ENCODE assay signal across 17 cellular contexts in the genomic region with DNA sequence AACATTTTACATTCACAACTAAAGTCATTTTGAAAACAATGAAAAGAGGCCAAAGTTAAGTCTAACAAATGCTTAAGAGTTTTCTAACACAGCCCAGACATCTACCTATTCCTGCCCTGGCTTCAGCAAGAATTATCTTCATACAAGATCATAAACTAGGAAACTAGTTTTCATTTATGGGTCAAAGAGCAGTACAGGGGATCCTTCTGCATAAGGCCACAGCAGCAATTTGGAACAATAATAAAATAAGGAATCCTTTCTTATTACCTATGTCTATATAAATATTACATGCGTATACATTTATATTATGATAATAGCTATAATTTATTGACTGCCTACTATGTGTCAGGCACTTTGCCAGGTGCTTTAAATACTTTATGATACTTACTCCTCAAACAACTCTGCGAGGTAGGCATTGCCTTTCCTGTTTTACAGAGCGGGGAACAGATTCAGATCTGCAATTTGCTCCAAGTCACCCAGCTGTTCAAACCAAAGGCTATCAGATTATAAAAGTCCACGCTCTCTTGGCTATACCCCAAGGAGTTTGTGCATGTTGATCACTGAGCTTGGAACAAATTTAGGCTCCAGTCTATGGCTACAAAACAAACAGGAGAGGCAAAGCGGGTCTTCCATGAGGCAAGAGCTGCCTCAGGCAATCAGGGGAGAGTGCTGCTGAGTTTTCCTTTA.
DNase-seq lines count a peak whose midpoint lies in the region; ATAC-seq and TF ChIP-seq lines count a peak whose summit lies in the region.
"Had no signal": no experiment of that assay in that cellular context is flagged by ENCODE, and none has a peak within 500 bp of the region (broad histone marks: within the 10 kb centered on the region; RNA-seq: fewer than 3 reads in every experiment).

No MANE protein-coding gene starts in this region.

- H3K27ac ChIP-seq in right atrium auricular region (no peak overlapping the region), SK-N-SH (ENCODE audit: low read depth in 2 of 2, low read length in 1 of 2) (peak overlapping the region in 1 of 2 experiments; percentile 95; a peak in 3 of 4 replicates), transverse colon (peak overlapping the region; percentile 47 to 77 (median 66))
- H3K27ac ChIP-seq: left lung had no signal

- H3K4me3 Mint-ChIP-seq in mesothelial cell of epicardium: no peak overlapping the region
- no peak overlapping the region for H3K4me3 Mint-ChIP-seq in type B pancreatic cell
- H3K4me3 Mint-ChIP-seq: activated B cell treated with CpG ODN at 0.5 μM for 24 hours; activated T-helper 17 cell treated with anti-CD3 and anti-CD28 coated beads, Interleukin-2, amount 50 U/mL, for 72 hours; CD8-positive, alpha-beta T cell; central memory CD8-positive, alpha-beta T cell; effector memory CD8-positive, alpha-beta T cell; natural killer cell; T-cell had no signal

- no peaks in the 10 kb centered on the region for H3K27me3 Mint-ChIP-seq in mesothelial cell of epicardium (ENCODE audit: low read depth)
- H3K27me3 Mint-ChIP-seq in type B pancreatic cell: peaks cover 4% of the 10 kb centered on the region

- no peak overlapping the region for H2AFZ ChIP-seq in SK-N-SH (ENCODE audit: low read depth)

- TF ChIP-seq POLR2A in transverse colon (IDR thresholded peaks at IDR 0.05): no peak

- H3K4me2 ChIP-seq in SK-N-SH: peak overlapping the region; percentile 67; the same call in 1 of the 2 replicates

- whole genome bisulfite sequencing in SK-N-SH (ENCODE audit: low lambda C conversion rate): 83% methylated on average over 5 of the region's 5 CpGs
- WGBS in transverse colon (ENCODE audit: low coverage in 1 of 2), 2 donors: 25 to 31% methylated on average over 3 to 5 of the region's 5 CpGs

- H3K4me3 ChIP-seq in right atrium auricular region: no peak overlapping the region
- no peak overlapping the region for H3K4me3 ChIP-seq in SK-N-SH (ENCODE audit: low read depth in 2 of 2, low read length in 1 of 2)
- H3K4me3 ChIP-seq in transverse colon: no peak overlapping the region
- H3K4me3 ChIP-seq: left lung had no signal

- ATAC-seq in Right ventricle myocardium superior (ENCODE audit: poor library complexity): peak; percentile 57
- ATAC-seq in HG03378 (IDR thresholded peaks at IDR 0.05; ENCODE audit: unreplicated experiment): no peak
- ATAC-seq: activated T-helper 17 cell treated with anti-CD3 and anti-CD28 coated beads, Interleukin-2, amount 50 U/mL, for 72 hours; CD8-positive, alpha-beta T cell; effector memory CD8-positive, alpha-beta T cell; left lung; natural killer cell; T-cell had no signal

- H3K27me3 ChIP-seq in right atrium auricular region (no peaks in the 10 kb centered on the region), SK-N-SH (ENCODE audit: insufficient read depth) (no peaks in the 10 kb centered on the region), transverse colon (no peaks in the 10 kb centered on the region)
- H3K27me3 ChIP-seq: left lung had no signal

- H3K4me1 ChIP-seq in right atrium auricular region (peaks cover 0 to 48% of the 10 kb centered on the region in 2 donors), SK-N-SH (ENCODE audit: control insufficient read depth in 1 of 2, insufficient read depth in 2 of 2, low read depth in 1 of 2, low read length in 1 of 2) (peaks cover 33 to 35% of the 10 kb centered on the region in 2 experiments), transverse colon (peaks cover 23 to 38% (median 27%) of the 10 kb centered on the region in 4 donors)

- no peak for TF ChIP-seq EP300 in SK-N-SH (IDR thresholded peaks at IDR 0.05; ENCODE audit: borderline replicate concordance in 1 of 2, low read depth in 1 of 2, low read length in 1 of 2)
- TF ChIP-seq EP300 in transverse colon (IDR thresholded peaks at IDR 0.05; ENCODE audit: low read depth): no peak

- no peak for TF ChIP-seq RAD21 in SK-N-SH (IDR thresholded peaks at IDR 0.05; ENCODE audit: low read length)

- H3F3A ChIP-seq in SK-N-SH (replicated peaks; ENCODE audit: insufficient read depth): peaks cover 25% of the 10 kb centered on the region

- no peaks in the 10 kb centered on the region for H3K36me3 ChIP-seq in right atrium auricular region
- no peaks in the 10 kb centered on the region for H3K36me3 ChIP-seq in SK-N-SH (replicated peaks in 1 of 2; ENCODE audit: control insufficient read depth in 1 of 2, insufficient read depth in 2 of 2, low read length in 1 of 2)
- no peaks in the 10 kb centered on the region for H3K36me3 ChIP-seq in transverse colon
- H3K36me3 ChIP-seq: left lung had no signal

- peaks cover 58% of the 10 kb centered on the region for H3K4me1 Mint-ChIP-seq in mesothelial cell of epicardium
- peaks cover 14% of the 10 kb centered on the region for H3K4me1 Mint-ChIP-seq in type B pancreatic cell (ENCODE audit: unreplicated experiment)
- H3K4me1 Mint-ChIP-seq: activated B cell treated with CpG ODN at 0.5 μM for 24 hours; activated T-helper 17 cell treated with anti-CD3 and anti-CD28 coated beads, Interleukin-2, amount 50 U/mL, for 72 hours; central memory CD8-positive, alpha-beta T cell; natural killer cell; T-cell had no signal

- no peaks in the 10 kb centered on the region for H3K9me3 Mint-ChIP-seq in mesothelial cell of epicardium
- no peaks in the 10 kb centered on the region for H3K9me3 Mint-ChIP-seq in type B pancreatic cell
- H3K9me3 Mint-ChIP-seq: activated B cell treated with CpG ODN at 0.5 μM for 24 hours; activated T-helper 17 cell treated with anti-CD3 and anti-CD28 coated beads, Interleukin-2, amount 50 U/mL, for 72 hours; CD8-positive, alpha-beta T cell; central memory CD8-positive, alpha-beta T cell; effector memory CD8-positive, alpha-beta T cell; natural killer cell; T-cell had no signal

- in situ Hi-C loops in transverse colon (cut with MboI; ENCODE audit: low pct_ligation_motif_present in 1 of 4, low pct_unique_long_range_greater_than_20kb in 1 of 4, low sequenced_read_pairs in 3 of 4): no loop called here

- H3K9ac ChIP-seq in SK-N-SH: no peak overlapping the region

- CTCF ChIA-PET in SK-N-SH (lab: Yijun Ruan, JAX): interaction anchor here (0.8 to 2.3 kb wide), 3 partner anchors 19 to 447 kb away, joined by 3 to 8 read pairs (median 4); no protein-coding TSS in a partner anchor

- no peaks in the 10 kb centered on the region for H3K9me2 ChIP-seq in SK-N-SH

- TF ChIP-seq CTCF in right atrium auricular region (IDR thresholded peaks at IDR 0.05): no peak
- TF ChIP-seq CTCF in SK-N-SH (IDR thresholded peaks at IDR 0.05): no peak
- TF ChIP-seq CTCF in mesothelial cell of epicardium (IDR thresholded peaks at IDR 0.05; ENCODE audit: unreplicated experiment): no peak
- no peak for TF ChIP-seq CTCF in transverse colon (IDR thresholded peaks at IDR 0.05)
- TF ChIP-seq CTCF in type B pancreatic cell (conservative IDR thresholded peaks at IDR 0.05): no peak

- intact Hi-C loops in Right ventricle myocardium superior (cut with DNase I): no loop called here
- intact Hi-C loops in transverse colon (cut with DNase I; ENCODE audit: low total_unique reads): no loop called here

- no peaks in the 10 kb centered on the region for H4K20me1 ChIP-seq in SK-N-SH (ENCODE audit: insufficient read depth)

- no peaks in the 10 kb centered on the region for H3K79me2 ChIP-seq in SK-N-SH (ENCODE audit: insufficient read depth)

- H3K27ac Mint-ChIP-seq in mesothelial cell of epicardium: peak overlapping the region; percentile 27
- H3K27ac Mint-ChIP-seq in type B pancreatic cell: no peak overlapping the region
- H3K27ac Mint-ChIP-seq: activated B cell treated with CpG ODN at 0.5 μM for 24 hours; activated T-helper 17 cell treated with anti-CD3 and anti-CD28 coated beads, Interleukin-2, amount 50 U/mL, for 72 hours; CD8-positive, alpha-beta T cell; effector memory CD8-positive, alpha-beta T cell; natural killer cell; T-cell had no signal

- H3K36me3 Mint-ChIP-seq in mesothelial cell of epicardium (no peaks in the 10 kb centered on the region), type B pancreatic cell (no peaks in the 10 kb centered on the region)
- H3K36me3 Mint-ChIP-seq: CD8-positive, alpha-beta T cell; natural killer cell; T-cell had no signal

- POLR2A ChIA-PET in SK-N-SH (lab: Yijun Ruan, JAX): no interaction called here

- DNase-seq in Right ventricle myocardium superior: no peak
- DNase-seq in right atrium auricular region (ENCODE audit: low spot score): no peak
- DNase-seq in SK-N-SH: no peak
- DNase-seq in mesothelial cell of epicardium (ENCODE audit: low spot score in 2 of 2, unreplicated experiment in 2 of 2): no peak
- peak; percentile 38 for DNase-seq in transverse colon
- no peak for DNase-seq in KG1 (lab: John Stamatoyannopoulos, UW)
- DNase-seq in type B pancreatic cell (ENCODE audit: extremely low spot score, unreplicated experiment): no peak
- DNase-seq: activated B cell treated with CpG ODN at 0.5 μM for 24 hours; CD8-positive, alpha-beta T cell; effector memory CD8-positive, alpha-beta T cell; Kasumi-1; left lung; natural killer cell; T-cell had no signal

- H3K9me3 ChIP-seq in right atrium auricular region (no peaks in the 10 kb centered on the region), SK-N-SH (no peaks in the 10 kb centered on the region), transverse colon (no peaks in the 10 kb centered on the region)
- H3K9me3 ChIP-seq: left lung had no signal

TF ChIP-seq in SK-N-SH, 30 proteins besides CTCF, POLR2A, EP300 and RAD21 (continues in another document):
- TF ChIP-seq, protein P1, sequence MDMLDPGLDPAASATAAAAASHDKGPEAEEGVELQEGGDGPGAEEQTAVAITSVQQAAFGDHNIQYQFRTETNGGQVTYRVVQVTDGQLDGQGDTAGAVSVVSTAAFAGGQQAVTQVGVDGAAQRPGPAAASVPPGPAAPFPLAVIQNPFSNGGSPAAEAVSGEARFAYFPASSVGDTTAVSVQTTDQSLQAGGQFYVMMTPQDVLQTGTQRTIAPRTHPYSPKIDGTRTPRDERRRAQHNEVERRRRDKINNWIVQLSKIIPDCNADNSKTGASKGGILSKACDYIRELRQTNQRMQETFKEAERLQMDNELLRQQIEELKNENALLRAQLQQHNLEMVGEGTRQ (IDR thresholded peaks at IDR 0.05; ENCODE audit: borderline replicate concordance, low read depth, low read length): no peak
- TF ChIP-seq RCOR1 (IDR thresholded peaks at IDR 0.05; ENCODE audit: low read length) (0 out of 2 replicates have a peak, but pooled peaks have one; percentile 21), FOSL2 (IDR thresholded peaks at IDR 0.05; ENCODE audit: borderline replicate concordance, low read depth) (no peak), GABPA (IDR thresholded peaks at IDR 0.05; ENCODE audit: low read depth) (no peak), FOXM1 (IDR thresholded peaks at IDR 0.05; ENCODE audit: low read depth) (no peak), FOXJ3 (CRISPR knock-in tag; IDR thresholded peaks at IDR 0.05) (no peak)
- TF ChIP-seq, protein P2, sequence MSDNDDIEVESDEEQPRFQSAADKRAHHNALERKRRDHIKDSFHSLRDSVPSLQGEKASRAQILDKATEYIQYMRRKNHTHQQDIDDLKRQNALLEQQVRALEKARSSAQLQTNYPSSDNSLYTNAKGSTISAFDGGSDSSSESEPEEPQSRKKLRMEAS (IDR thresholded peaks at IDR 0.05; ENCODE audit: low read depth): no peak

Comparison
In these comparisons a context has a peak if more than half of its experiments do, and no peak if none do; other contexts are left out.
1. H3K27ac ChIP-seq: peak in transverse colon (4 of 4); none in right atrium auricular region (0 of 2).